In the genomic region with DNA sequence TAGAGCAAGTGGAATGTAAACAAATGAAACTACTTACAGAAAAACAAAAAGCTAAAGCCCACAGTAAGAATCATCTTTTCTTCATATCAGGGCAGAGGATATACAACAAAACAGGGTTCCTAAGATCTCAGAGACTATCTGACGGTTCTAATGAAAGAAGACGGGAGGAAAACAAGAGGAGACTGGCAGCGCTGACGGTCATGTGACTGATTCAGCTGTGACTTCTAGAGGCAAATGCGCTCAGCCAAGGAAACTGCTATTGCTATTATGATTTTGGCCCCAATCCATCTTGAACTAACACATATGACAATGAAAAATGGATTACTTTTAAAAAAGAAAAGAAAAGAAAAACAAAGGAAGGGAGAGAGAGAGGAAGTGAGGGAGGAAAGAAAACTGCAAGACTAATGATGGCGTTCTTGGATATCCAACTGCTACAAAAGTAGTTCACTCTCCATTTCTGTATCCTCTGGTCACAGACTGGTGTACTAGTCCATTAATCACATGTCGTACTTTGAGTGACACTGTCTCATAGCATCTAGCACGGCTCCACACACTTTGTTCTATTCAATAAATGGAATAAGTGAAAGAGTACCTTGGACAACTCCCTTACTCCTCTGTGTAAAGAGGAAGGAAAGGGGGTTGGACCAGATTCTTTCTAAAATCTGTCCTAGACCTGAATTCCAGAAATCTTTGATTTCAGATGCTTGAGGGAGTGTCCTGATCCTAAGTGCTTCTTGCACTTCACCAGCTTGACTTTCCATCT, we compare ENCODE assay signal across 17 cellular contexts.
DNase-seq lines count a peak whose midpoint lies in the region; ATAC-seq and TF ChIP-seq lines count a peak whose summit lies in the region.
"Had no signal": no experiment of that assay in that cellular context is flagged by ENCODE, and none has a peak within 500 bp of the region (broad histone marks: within the 10 kb centered on the region; RNA-seq: fewer than 3 reads in every experiment).

No MANE protein-coding gene starts in this region.

- no peak overlapping the region for H3K14ac ChIP-seq in trophoblast cell (ENCODE audit: low read length)

- H2BK12ac ChIP-seq in trophoblast cell (ENCODE audit: low read length) = no peak overlapping the region

- WGBS in trophoblast cell (ENCODE audit: extremely low coverage, insufficient coverage, insufficient read length) = no CpG with 5 or more reads among the region's 8 CpGs

- no peak overlapping the region for H3K23ac ChIP-seq in trophoblast cell (ENCODE audit: low read length)

- H2AK5ac ChIP-seq in trophoblast cell (ENCODE audit: low read length) = no peak overlapping the region

- H3K18ac ChIP-seq in trophoblast cell (ENCODE audit: low read length) = no peak overlapping the region

- H3K4me1 Mint-ChIP-seq in activated B cell treated with CpG ODN at 0.5 μM for 24 hours (peaks cover 79% of the 10 kb centered on the region), naive B cell (peaks cover 36 to 64% (median 60%) of the 10 kb centered on the region in 3 donors), Caco-2 (ENCODE audit: low read depth, unreplicated experiment) (peaks cover 13% of the 10 kb centered on the region)
- H3K4me1 Mint-ChIP-seq in activated CD4-positive, alpha-beta memory T cell treated with anti-CD3 and anti-CD28 coated beads for 36 hours (ENCODE audit: low read depth) = no peaks in the 10 kb centered on the region

- H3K27ac ChIP-seq in A673 (ENCODE audit: low read depth, low read length, poor library complexity, severe bottlenecking) = peak overlapping the region; percentile 41
- H3K27ac ChIP-seq in DND-41 (ENCODE audit: low read length) = peak overlapping the region; percentile 86
- no peak overlapping the region for H3K27ac ChIP-seq in effector memory CD4-positive, alpha-beta T cell (ENCODE audit: insufficient read depth, low read length, poor library complexity, severe bottlenecking)
- H3K27ac ChIP-seq in trophoblast cell (ENCODE audit: low read depth, low read length) = no peak overlapping the region
- H3K27ac ChIP-seq: epithelial cell of prostate, KMS-11, tibial nerve had no signal

- H3K27me3 ChIP-seq in A673 (replicated peaks; ENCODE audit: insufficient read depth, low read depth, low read length, poor library complexity) = no peaks in the 10 kb centered on the region
- H3K27me3 ChIP-seq in DND-41 (ENCODE audit: insufficient read depth, low read length, poor library complexity) = peaks cover 4% of the 10 kb centered on the region
- H3K27me3 ChIP-seq in effector memory CD4-positive, alpha-beta T cell (replicated peaks; ENCODE audit: control insufficient read depth, insufficient read depth, low read length, poor library complexity, severe bottlenecking) = no peaks in the 10 kb centered on the region
- no peaks in the 10 kb centered on the region for H3K27me3 ChIP-seq in Caco-2 (replicated peaks; ENCODE audit: control insufficient read depth, insufficient read depth, low read length)
- H3K27me3 ChIP-seq in trophoblast cell (ENCODE audit: insufficient read depth, low read length) = no peaks in the 10 kb centered on the region
- H3K27me3 ChIP-seq: tibial nerve had no signal

- no peaks in the 10 kb centered on the region for H3K36me3 ChIP-seq in A673 (ENCODE audit: insufficient read depth, low read length, poor library complexity, severe bottlenecking)
- peaks cover 22% of the 10 kb centered on the region for H3K36me3 ChIP-seq in DND-41 (ENCODE audit: insufficient read depth, low read length)
- no peaks in the 10 kb centered on the region for H3K36me3 ChIP-seq in effector memory CD4-positive, alpha-beta T cell (ENCODE audit: control insufficient read depth, insufficient read depth, low read length)
- H3K36me3 ChIP-seq in Caco-2 (ENCODE audit: control insufficient read depth, insufficient read depth, low read length) = no peaks in the 10 kb centered on the region
- H3K36me3 ChIP-seq in trophoblast cell (ENCODE audit: control insufficient read depth in 1 of 2, insufficient read depth in 2 of 2, low read length in 2 of 2) = no peaks in the 10 kb centered on the region
- H3K36me3 ChIP-seq: tibial nerve had no signal

- no peak overlapping the region for H2BK120ac ChIP-seq in trophoblast cell (ENCODE audit: insufficient read depth, low read length, poor library complexity)

- no peaks in the 10 kb centered on the region for H3K79me1 ChIP-seq in trophoblast cell (ENCODE audit: low read length)

- peak overlapping the region; percentile 57 for H3K9ac ChIP-seq in DND-41 (ENCODE audit: low read depth, low read length)
- no peak overlapping the region for H3K9ac ChIP-seq in trophoblast cell (ENCODE audit: low read length)
- H3K9ac ChIP-seq: KMS-11 had no signal

- H3K4me3 ChIP-seq in A673 (ENCODE audit: low read depth, low read length, poor library complexity, severe bottlenecking) (no peak overlapping the region), DND-41 (ENCODE audit: low read depth in 1 of 2, low read length in 2 of 2) (peak overlapping the region; percentile 1 to 50; a peak in 3 of 4 replicates), Caco-2 (ENCODE audit: low read depth, low read length) (no peak overlapping the region), trophoblast cell (ENCODE audit: low read depth, low read length) (no peak overlapping the region)
- H3K4me3 ChIP-seq in effector memory CD4-positive, alpha-beta T cell (ENCODE audit: insufficient read depth, low read depth, low read length, poor library complexity, severe bottlenecking) = no peak overlapping the region
- H3K4me3 ChIP-seq: tibial nerve had no signal

- no peak overlapping the region for H4K91ac ChIP-seq in trophoblast cell (ENCODE audit: low read depth, low read length)

- H4K8ac ChIP-seq in trophoblast cell (ENCODE audit: low read depth, low read length) = no peak overlapping the region

- no peak overlapping the region for H3K4ac ChIP-seq in trophoblast cell (ENCODE audit: low read depth, low read length)

- peaks cover 79% of the 10 kb centered on the region for H3K4me1 ChIP-seq in A673 (ENCODE audit: insufficient read depth, low read length, poor library complexity, severe bottlenecking)
- H3K4me1 ChIP-seq in DND-41 (ENCODE audit: insufficient read depth, low read length) = peaks cover 84% of the 10 kb centered on the region
- H3K4me1 ChIP-seq in effector memory CD4-positive, alpha-beta T cell (ENCODE audit: control insufficient read depth, insufficient read depth, low read length, poor library complexity, severe bottlenecking) = no peaks in the 10 kb centered on the region
- peaks cover 4% of the 10 kb centered on the region; the same call in 1 of the 2 replicates for H3K4me1 ChIP-seq in Caco-2
- no peaks in the 10 kb centered on the region for H3K4me1 ChIP-seq in trophoblast cell (ENCODE audit: control insufficient read depth in 1 of 2, insufficient read depth in 2 of 2, low read length in 2 of 2)

- no peak for DNase-seq in A673 (ENCODE audit: low spot score)
- peak; percentile 51 for DNase-seq in DND-41
- DNase-seq in activated B cell treated with CpG ODN at 0.5 μM for 24 hours = no peak
- no peak for DNase-seq in naive B cell
- DNase-seq in activated CD4-positive, alpha-beta memory T cell treated with anti-CD3 and anti-CD28 coated beads for 36 hours = no peak
- DNase-seq in effector memory CD4-positive, alpha-beta T cell = no peak
- DNase-seq in Caco-2 = no peak
- DNase-seq in trophoblast cell = no peak
- DNase-seq: cerebellar nuclear complex, glutamatergic neuron, H9, islet precursor cell, NCI-H1694 treated with DMSO at 0.1 percent for 48 hours, SHP77 treated with DMSO at 0.1 percent for 48 hours had no signal

- H3K79me2 ChIP-seq in DND-41 (ENCODE audit: insufficient read depth, low read length) (0 out of 2 replicates have a peak, but pooled peaks cover 4% of the 10 kb centered on the region), trophoblast cell (ENCODE audit: control insufficient read depth, insufficient read depth, low read length, poor library complexity) (no peaks in the 10 kb centered on the region)

- H4K12ac ChIP-seq in trophoblast cell (ENCODE audit: low read depth, low read length) = no peak overlapping the region

- ATAC-seq in DND-41 (ENCODE audit: insufficient read depth, low read depth) (peak; percentile 17; the same call in 1 of the 3 replicates), activated B cell treated with CpG ODN at 0.5 μM for 24 hours (ENCODE audit: low read depth) (no peak), naive B cell (ENCODE audit: low read depth in 2 of 2) (no peak)

- no peak for TF ChIP-seq CTCF in A673 (conservative IDR thresholded peaks at IDR 0.05; ENCODE audit: low read depth, low read length)
- no peak for TF ChIP-seq CTCF in DND-41 (IDR thresholded peaks at IDR 0.05; ENCODE audit: borderline replicate concordance, extremely low read depth, low read length, poor library complexity, severe bottlenecking)
- TF ChIP-seq CTCF in activated B cell treated with CpG ODN at 0.5 μM for 24 hours (IDR thresholded peaks at IDR 0.05) = no peak
- TF ChIP-seq CTCF in Caco-2 (IDR thresholded peaks at IDR 0.05; ENCODE audit: insufficient read depth in 1 of 2, low read depth in 1 of 2, low read length in 1 of 2, severe bottlenecking in 1 of 2, unreplicated experiment in 1 of 2) = no peak

- H3K4me3 Mint-ChIP-seq in activated B cell treated with CpG ODN at 0.5 μM for 24 hours = peak overlapping the region; percentile 56
- H3K4me3 Mint-ChIP-seq in naive B cell = peak overlapping the region in 5 of 8 donors; percentile 3 to 75 (median 54)
- no peak overlapping the region for H3K4me3 Mint-ChIP-seq in activated CD4-positive, alpha-beta memory T cell treated with anti-CD3 and anti-CD28 coated beads for 36 hours
- H3K4me3 Mint-ChIP-seq in Caco-2 (ENCODE audit: unreplicated experiment) = no peak overlapping the region
- H3K4me3 Mint-ChIP-seq: H9 had no signal

- H2AFZ ChIP-seq in DND-41 (ENCODE audit: low read depth, low read length) (peak overlapping the region; percentile 57), trophoblast cell (ENCODE audit: insufficient read depth, low read length, poor library complexity) (no peak overlapping the region)

- H3K9me3 ChIP-seq in A673 (ENCODE audit: low read depth, low read length, poor library complexity, severe bottlenecking) = no peaks in the 10 kb centered on the region
- H3K9me3 ChIP-seq in DND-41 (ENCODE audit: insufficient read depth, low read length, severe bottlenecking) = no peaks in the 10 kb centered on the region
- H3K9me3 ChIP-seq in effector memory CD4-positive, alpha-beta T cell (ENCODE audit: control insufficient read depth, low read length) = no peaks in the 10 kb centered on the region
- H3K9me3 ChIP-seq in Caco-2 = no peaks in the 10 kb centered on the region
- no peaks in the 10 kb centered on the region for H3K9me3 ChIP-seq in trophoblast cell (ENCODE audit: insufficient read depth, low read depth, low read length)
- H3K9me3 ChIP-seq: tibial nerve had no signal

- H3K36me3 Mint-ChIP-seq in activated B cell treated with CpG ODN at 0.5 μM for 24 hours (ENCODE audit: low read depth) (no peaks in the 10 kb centered on the region), naive B cell (no peaks in the 10 kb centered on the region), Caco-2 (ENCODE audit: insufficient read depth, unreplicated experiment) (no peaks in the 10 kb centered on the region)
- no peaks in the 10 kb centered on the region for H3K36me3 Mint-ChIP-seq in activated CD4-positive, alpha-beta memory T cell treated with anti-CD3 and anti-CD28 coated beads for 36 hours

- H3K4me2 ChIP-seq in DND-41 (ENCODE audit: insufficient read depth, low read length) (peak overlapping the region; percentile 62), trophoblast cell (ENCODE audit: low read length) (no peak overlapping the region)
- H3K4me2 ChIP-seq: KMS-11 had no signal

- H2BK5ac ChIP-seq in trophoblast cell (ENCODE audit: low read depth, low read length, poor library complexity) = no peak overlapping the region

- H3K9me3 Mint-ChIP-seq in activated B cell treated with CpG ODN at 0.5 μM for 24 hours = no peaks in the 10 kb centered on the region
- H3K9me3 Mint-ChIP-seq in naive B cell = no peaks in the 10 kb centered on the region
- no peaks in the 10 kb centered on the region for H3K9me3 Mint-ChIP-seq in activated CD4-positive, alpha-beta memory T cell treated with anti-CD3 and anti-CD28 coated beads for 36 hours
- no peaks in the 10 kb centered on the region for H3K9me3 Mint-ChIP-seq in Caco-2 (ENCODE audit: unreplicated experiment)
- H3K9me3 Mint-ChIP-seq: H9 had no signal

- intact Hi-C loops in A673 (cut with micrococcal nuclease; ENCODE audit: unreplicated experiment) (loop anchor here (5.0 to 10.0 kb wide), 6 partner anchors 37 to 385 kb away; partner anchors contain the start of gene OXA1L), activated B cell treated with CpG ODN at 0.5 μM for 24 hours (cut with micrococcal nuclease) (loop anchor here (5.0 kb wide), 1 partner anchor 183 kb away; no protein-coding TSS in a partner anchor), Caco-2 (cut with micrococcal nuclease; ENCODE audit: unreplicated experiment) (loop anchor here (2.0 to 5.0 kb wide), 3 partner anchors 202 to 302 kb away; no protein-coding TSS in a partner anchor)
- intact Hi-C loops in activated CD4-positive, alpha-beta memory T cell treated with anti-CD3 and anti-CD28 coated beads for 36 hours (cut with micrococcal nuclease) = no loop called here

- POLR2A ChIA-PET in A673 (lab: Charles Lee; ENCODE audit: low non-redundant PET) = interaction anchor here (0.6 kb wide), 1 partner anchor 1763 kb away, joined by 3 read pairs; the partner anchor contains the start of gene GMPR2
- POLR2A ChIA-PET in activated B cell treated with CpG ODN at 0.5 μM for 24 hours (lab: Charles Lee) = interaction anchor here (0.5 to 17.2 kb wide), 3 partner anchors 12 to 248 kb away, joined by 3 to 243 read pairs (median 8); no protein-coding TSS in a partner anchor
- POLR2A ChIA-PET in activated CD4-positive, alpha-beta memory T cell treated with anti-CD3 and anti-CD28 coated beads for 36 hours (lab: Charles Lee) = no interaction called here
- POLR2A ChIA-PET in Caco-2 (lab: Charles Lee) = no interaction called here

- H4K20me1 ChIP-seq in DND-41 (ENCODE audit: insufficient read depth, low read length) = no peaks in the 10 kb centered on the region

- BruUV-seq in A673 (replicated peaks; lab: Mats Ljungman, UMichigan) (no TSS peak), Caco-2 (replicated peaks; lab: Mats Ljungman, UMichigan) (no TSS peak)

- H3K27ac Mint-ChIP-seq in activated B cell treated with CpG ODN at 0.5 μM for 24 hours (peak overlapping the region; percentile 57), naive B cell (peak overlapping the region in 1 of 6 donors; percentile 56), Caco-2 (ENCODE audit: unreplicated experiment) (no peak overlapping the region)
- H3K27ac Mint-ChIP-seq in activated CD4-positive, alpha-beta memory T cell treated with anti-CD3 and anti-CD28 coated beads for 36 hours = no peak overlapping the region
- H3K27ac Mint-ChIP-seq: H9 had no signal

- CTCF ChIA-PET in A673 (lab: Charles Lee) (interaction anchor here (1.5 kb wide), 1 partner anchor 80 kb away, joined by 4 read pairs; no protein-coding TSS in a partner anchor), activated B cell treated with CpG ODN at 0.5 μM for 24 hours (lab: Charles Lee) (interaction anchor here (1.3 to 9.2 kb wide), 4 partner anchors 11 to 149 kb away, joined by 3 to 113 read pairs (median 66); no protein-coding TSS in a partner anchor), Caco-2 (lab: Charles Lee) (interaction anchor here (1.5 kb wide), 1 partner anchor 78 kb away, joined by 3 read pairs; no protein-coding TSS in a partner anchor)
- CTCF ChIA-PET in activated CD4-positive, alpha-beta memory T cell treated with anti-CD3 and anti-CD28 coated beads for 36 hours (lab: Charles Lee) = no interaction called here

- H3K27me3 Mint-ChIP-seq in activated B cell treated with CpG ODN at 0.5 μM for 24 hours (no peaks in the 10 kb centered on the region), naive B cell (no peaks in the 10 kb centered on the region), Caco-2 (ENCODE audit: insufficient read depth, unreplicated experiment) (no peaks in the 10 kb centered on the region)
- no peaks in the 10 kb centered on the region for H3K27me3 Mint-ChIP-seq in activated CD4-positive, alpha-beta memory T cell treated with anti-CD3 and anti-CD28 coated beads for 36 hours

Comparison
In these comparisons a context has a peak if more than half of its experiments do, and no peak if none do; other contexts are left out.
1. H3K27ac ChIP-seq: peak in A673 (single experiment) and DND-41 (single experiment); none in effector memory CD4-positive, alpha-beta T cell (single experiment) and trophoblast cell (single experiment).
2. H3K4me3 ChIP-seq: peak in DND-41 (2 of 2); none in A673 (single experiment), effector memory CD4-positive, alpha-beta T cell (single experiment), Caco-2 (single experiment) and trophoblast cell (single experiment).
3. H3K4me3 Mint-ChIP-seq: peak in activated B cell treated with CpG ODN at 0.5 μM for 24 hours (single experiment) and naive B cell (5 of 8); none in activated CD4-positive, alpha-beta memory T cell treated with anti-CD3 and anti-CD28 coated beads for 36 hours (single experiment) and Caco-2 (single experiment).
4. POLR2A ChIA-PET loops: an anchor here in A673 (0.6 kb wide) and activated B cell treated with CpG ODN at 0.5 μM for 24 hours (0.5 to 17.2 kb wide); none called in activated CD4-positive, alpha-beta memory T cell treated with anti-CD3 and anti-CD28 coated beads for 36 hours and Caco-2.